ENCODE assay signal across 8 cellular contexts in genomic region chr3:69012836-69013255, GRCh38. TPM values are rescaled to one million over a fixed set of nuclear protein-coding genes. Genes with fewer than 3 reads are reported as not detected.
DNase-seq lines count a peak whose midpoint lies in the region; TF ChIP-seq lines count a peak whose summit lies in the region.

No MANE protein-coding gene starts in this region.

- H3K4me1 Mint-ChIP-seq in MCF 10A (ENCODE audit: insufficient read depth, unreplicated experiment) (peaks cover 32% of the 10 kb centered on the region), immature natural killer cell (peaks cover 11 to 25% of the 10 kb centered on the region in 2 donors)

- H3K9me3 ChIP-seq in NT2/D1 (ENCODE audit: insufficient read depth, low read length), result no peaks in the 10 kb centered on the region

- peak overlapping the region; percentile 88 for H3K9ac ChIP-seq in NT2/D1 (ENCODE audit: insufficient read length, low read depth)

- CTCF ChIA-PET in MCF 10A (lab: Yijun Ruan, JAX), result interaction anchor here (0.6 to 1.9 kb wide), 6 partner anchors 9 to 700 kb away, joined by 3 to 12 read pairs (median 4); no protein-coding TSS in a partner anchor

- peaks cover 32% of the 10 kb centered on the region for H3K36me3 ChIP-seq in NT2/D1 (ENCODE audit: insufficient read depth, insufficient read length, low read length)

- H3K36me3 Mint-ChIP-seq in MCF 10A (ENCODE audit: insufficient read depth, unreplicated experiment) (peaks cover 44% of the 10 kb centered on the region), immature natural killer cell (peaks cover 0 to 4% (median 0%) of the 10 kb centered on the region in 3 donors)

- no peak for TF ChIP-seq CTCF in MCF 10A (IDR thresholded peaks at IDR 0.05; ENCODE audit: unreplicated experiment)

- peaks cover 5% of the 10 kb centered on the region for H3K27me3 ChIP-seq in NT2/D1 (ENCODE audit: insufficient read depth, insufficient read length)

- peak overlapping the region; percentile 89 for H3K4me3 Mint-ChIP-seq in MCF 10A (ENCODE audit: unreplicated experiment)
- H3K4me3 Mint-ChIP-seq in immature natural killer cell, result peak overlapping the region; percentile 86 to 93 (median 91)

- intact Hi-C loops in MCF 10A (cut with micrococcal nuclease), result loop anchor here (5.0 kb wide), 1 partner anchor 74 kb away; no protein-coding TSS in a partner anchor

- peak overlapping the region; percentile 83 to 98 (median 95) for H3K27ac ChIP-seq in skin epidermis

- BruUV-seq in MCF 10A (replicated peaks; lab: Mats Ljungman, UMichigan), result no TSS peak

- H3K27ac Mint-ChIP-seq in MCF 10A (ENCODE audit: low read depth, unreplicated experiment) (peak overlapping the region; percentile 91), immature natural killer cell (peak overlapping the region; percentile 40 to 94 (median 82))

- H3K9me3 Mint-ChIP-seq in MCF 10A (ENCODE audit: unreplicated experiment) (no peaks in the 10 kb centered on the region), immature natural killer cell (no peaks in the 10 kb centered on the region)

- DNase-seq in NOMO-1 (lab: John Stamatoyannopoulos, UW; ENCODE audit: unreplicated experiment in 2 of 2) (peak; percentile 13 to 29), NOMO-1 treated with dmso at 0.1 percent for 144 hours (lab: John Stamatoyannopoulos, UW; ENCODE audit: unreplicated experiment) (no peak), HCEC 1CT (peak; percentile 71), NT2/D1 (ENCODE audit: low read depth, low spot score) (no peak), MCF 10A (ENCODE audit: unreplicated experiment) (peak; percentile 47), immature natural killer cell (peak in 2 of 3 donors; percentile 21 to 31)
- no peak for DNase-seq in effector CD4-positive, alpha-beta T cell

- H3K4me3 ChIP-seq in NT2/D1 (ENCODE audit: insufficient read length, low read depth) (peak overlapping the region; percentile 75), skin epidermis (peak overlapping the region; percentile 57 to 92 (median 72))

- POLR2A ChIA-PET in MCF 10A (lab: Yijun Ruan, JAX), result interaction anchor here (0.6 to 9.3 kb wide), 12 partner anchors 9 to 528 kb away, joined by 3 to 94 read pairs (median 4); partner anchors contain the start of genes ARL6IP5, TMF1 and UBA3

- H3K4me1 ChIP-seq in NT2/D1 (ENCODE audit: insufficient read depth, insufficient read length), result peaks cover 3% of the 10 kb centered on the region

- H3K27me3 Mint-ChIP-seq in MCF 10A (ENCODE audit: insufficient read depth, unreplicated experiment), result no peaks in the 10 kb centered on the region
- H3K27me3 Mint-ChIP-seq in immature natural killer cell (ENCODE audit: low read depth in 3 of 3), result peaks cover 0 to 2% (median 2%) of the 10 kb centered on the region in 3 donors

RNA-seq across cellular contexts. Expression of gene EOGT, which starts 0.6 kb away (rescaled TPM):
- total RNA-seq in MCF 10A (2022), result 40.9 and 41.7 TPM in 2 replicates
- polyA plus RNA-seq in immature natural killer cell, result 1 to 10 TPM; 3.2 to 4.4 (median 3.9) TPM

RNA-seq across cellular contexts. Expression of gene TMF1, which starts 39.3 kb away (rescaled TPM):
- total RNA-seq in MCF 10A (2022), result 50.2 and 52.4 TPM in 2 replicates
- 10 to 100 TPM; 18.5 to 41.0 (median 22.4) TPM for polyA plus RNA-seq in immature natural killer cell

Comparison
In these comparisons a context has a peak if more than half of its experiments do, and no peak if none do; other contexts are left out.
1. DNase-seq: peak in NOMO-1 (2 of 2), HCEC 1CT (single experiment), MCF 10A (single experiment) and immature natural killer cell (2 of 3); none in NOMO-1 treated with dmso at 0.1 percent for 144 hours (single experiment), NT2/D1 (single experiment) and effector CD4-positive, alpha-beta T cell (single experiment).